1 cellular context compared by ENCODE assay signal in genomic region chr3:165128544-165128943, GRCh38.
TF ChIP-seq lines count a peak whose summit lies in the region.

No MANE protein-coding gene starts in this region.

TF ChIP-seq in HepG2, 621 proteins besides CTCF, POLR2A, EP300 and RAD21 (continued from another document and continues in another):
- TF ChIP-seq TERF1 (CRISPR knock-in tag; IDR thresholded peaks at IDR 0.05) (no peak), ZHX1 (CRISPR knock-in tag; IDR thresholded peaks at IDR 0.05; ENCODE audit: low read depth) (no peak), HNRNPK (IDR thresholded peaks at IDR 0.05; ENCODE audit: low read depth, low read length, poor library complexity, severe bottlenecking) (no peak), ZNF609 (CRISPR knock-in tag; IDR thresholded peaks at IDR 0.05; ENCODE audit: borderline replicate concordance) (no peak), ZNF33B (CRISPR knock-in tag; IDR thresholded peaks at IDR 0.05) (no peak), HMGXB4 (CRISPR knock-in tag; IDR thresholded peaks at IDR 0.05; ENCODE audit: borderline replicate concordance in 1 of 2, low read depth in 1 of 2) (no peak), YEATS2 (CRISPR knock-in tag; IDR thresholded peaks at IDR 0.05; ENCODE audit: borderline replicate concordance) (no peak), MED1 (CRISPR knock-in tag; IDR thresholded peaks at IDR 0.05) (no peak), ZNF12 (CRISPR knock-in tag; IDR thresholded peaks at IDR 0.05) (no peak), ZFX (CRISPR knock-in tag; IDR thresholded peaks at IDR 0.05; ENCODE audit: low read depth) (no peak), ZIK1 (CRISPR knock-in tag; IDR thresholded peaks at IDR 0.05; ENCODE audit: borderline replicate concordance, low read depth) (no peak), ZNF501 (CRISPR knock-in tag; IDR thresholded peaks at IDR 0.05) (no peak), ZNF318 (CRISPR knock-in tag; IDR thresholded peaks at IDR 0.05) (no peak), ZFP37 (CRISPR knock-in tag; IDR thresholded peaks at IDR 0.05; ENCODE audit: borderline replicate concordance) (no peak), EZH2 (conservative IDR thresholded peaks at IDR 0.05; ENCODE audit: low read depth, low read length) (no peak), LCORL (IDR thresholded peaks at IDR 0.05) (no peak), LCORL (CRISPR knock-in tag; IDR thresholded peaks at IDR 0.05) (peak; percentile 21; the same call in 1 of the 2 replicates), SNAI1 (CRISPR knock-in tag; IDR thresholded peaks at IDR 0.05; ENCODE audit: borderline replicate concordance) (no peak), ASH2L (IDR thresholded peaks at IDR 0.05; ENCODE audit: insufficient read length, low read depth, low read length) (no peak), ZNF331 (CRISPR knock-in tag; IDR thresholded peaks at IDR 0.05) (0 out of 2 replicates have a peak, but pooled peaks have one; percentile 22), ZNF605 (CRISPR knock-in tag; IDR thresholded peaks at IDR 0.05) (no peak), DNMT1 (CRISPR knock-in tag; IDR thresholded peaks at IDR 0.05) (no peak), SOX13 (IDR thresholded peaks at IDR 0.05) (no peak), SOX13 (CRISPR knock-in tag; conservative IDR thresholded peaks at IDR 0.05 in 1 of 2, IDR thresholded peaks at IDR 0.05 in 1 of 2) (peak in 1 of 2 experiments; percentile 81; a peak in 2 of 4 replicates), FOXA1 (IDR thresholded peaks at IDR 0.05) (no peak), FOXA1 (CRISPR knock-in tag; IDR thresholded peaks at IDR 0.05) (peak; percentile 78), BHLHE40 (IDR thresholded peaks at IDR 0.05; ENCODE audit: low read length) (no peak), ZNF619 (CRISPR knock-in tag; IDR thresholded peaks at IDR 0.05) (no peak), HMG20A (CRISPR knock-in tag; IDR thresholded peaks at IDR 0.05; ENCODE audit: borderline replicate concordance) (peak; percentile 64; the same call in 1 of the 2 replicates), REXO4 (CRISPR knock-in tag; IDR thresholded peaks at IDR 0.05; ENCODE audit: borderline replicate concordance) (no peak), ZNF354B (CRISPR knock-in tag; IDR thresholded peaks at IDR 0.05) (no peak), ZNF841 (CRISPR knock-in tag; IDR thresholded peaks at IDR 0.05; ENCODE audit: borderline replicate concordance) (no peak), MIXL1 (CRISPR knock-in tag; IDR thresholded peaks at IDR 0.05) (no peak), TBX2 (CRISPR knock-in tag; IDR thresholded peaks at IDR 0.05; ENCODE audit: borderline replicate concordance) (peak; percentile 21; the same call in 1 of the 2 replicates), ZNF414 (CRISPR knock-in tag; IDR thresholded peaks at IDR 0.05) (no peak), ARID4A (CRISPR knock-in tag; IDR thresholded peaks at IDR 0.05; ENCODE audit: borderline replicate concordance) (no peak), DNMT3B (CRISPR knock-in tag; conservative IDR thresholded peaks at IDR 0.05) (no peak)
